Comparison of ENCODE assay signal across 21 cellular contexts in the genomic region with DNA sequence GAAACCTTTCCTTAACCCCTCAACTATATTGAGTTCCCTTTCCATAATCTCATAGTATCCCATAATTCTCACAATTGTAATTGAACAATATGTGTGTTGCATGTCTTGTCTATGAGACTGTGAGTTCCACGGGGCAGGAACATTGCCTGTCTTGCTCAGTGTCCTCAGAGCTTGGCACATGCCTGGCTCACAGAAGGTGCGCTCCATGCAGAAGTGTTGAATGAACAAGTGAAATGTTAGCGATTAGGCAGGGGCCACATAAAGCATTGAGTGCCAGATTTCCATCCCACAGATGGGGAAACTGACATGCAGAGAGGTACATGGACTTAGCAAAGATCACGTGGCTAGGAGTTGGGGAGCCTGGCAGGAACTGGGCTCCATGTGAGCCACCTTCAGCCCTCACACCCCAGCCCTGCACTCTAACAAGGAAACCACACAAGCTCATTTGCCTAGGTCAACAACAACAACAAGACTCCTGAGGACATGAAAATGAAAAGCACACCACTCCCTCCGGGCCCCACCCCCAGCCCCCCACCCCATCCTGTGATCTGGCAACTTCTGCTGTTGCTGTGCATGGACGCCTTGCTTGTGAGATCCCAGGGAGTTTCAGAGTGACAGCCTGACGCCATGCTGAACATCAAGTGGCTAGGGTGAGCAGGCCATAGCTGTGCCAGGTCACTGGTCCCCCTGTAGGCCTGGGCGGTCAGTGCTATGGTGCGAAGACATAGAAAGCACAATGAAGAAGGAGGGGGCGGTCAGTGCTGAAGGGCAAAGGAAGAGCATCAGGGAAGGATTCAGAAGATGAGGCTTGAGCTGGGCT. TPM values are rescaled to one million over a fixed set of nuclear protein-coding genes. Genes with fewer than 3 reads are reported as not detected.
DNase-seq lines count a peak whose midpoint lies in the region; ATAC-seq and TF ChIP-seq lines count a peak whose summit lies in the region.
"Had no signal": no experiment of that assay in that cellular context is flagged by ENCODE, and none has a peak within 500 bp of the region (broad histone marks: within the 10 kb centered on the region; RNA-seq: fewer than 3 reads in every experiment).

No MANE protein-coding gene starts in this region.

- no peak for DNase-seq in activated CD8-positive, alpha-beta memory T cell treated with anti-CD3 and anti-CD28 coated beads, Interleukin-2, amount 10 ng/mL, durations not matched to agents 7 days and 5 days
- DNase-seq in activated CD8-positive, alpha-beta memory T cell treated with anti-CD3 and anti-CD28 coated beads for 24 hours: no peak
- DNase-seq in central memory CD8-positive, alpha-beta T cell (ENCODE audit: low spot score in 2 of 2): no peak
- DNase-seq in HUDEP-2 (lab: John Stamatoyannopoulos, UW; ENCODE audit: unreplicated experiment in 76 of 76) (no peak), NCI-H146 treated with DMSO at 0.1 percent for 48 hours (lab: John Stamatoyannopoulos, UW; ENCODE audit: unreplicated experiment) (no peak)
- DNase-seq: activated CD4-positive, alpha-beta T cell treated with anti-CD3 and anti-CD28 coated beads for 48 hours; brain microvascular endothelial cell; COR-L47; dorsolateral prefrontal cortex; IMR-90; kidney glomerular epithelial cell; NCI-H1092; NCI-H2227 treated with DMSO at 0.1 percent for 48 hours; NK-92 treated with Interleukin-12 subunit alpha and Interleukin-12 subunit beta, amount 100 ng/mL, for 24 hours; pancreas; small intestine had no signal

- CTCF ChIA-PET in activated CD8-positive, alpha-beta memory T cell treated with anti-CD3 and anti-CD28 coated beads, Interleukin-2, amount 10 ng/mL, durations not matched to agents 7 days and 5 days (lab: Charles Lee): interaction anchor here (0.8 kb wide), 1 partner anchor 19 kb away, joined by 3 read pairs; no protein-coding TSS in a partner anchor

- H3K4me3 Mint-ChIP-seq in activated CD8-positive, alpha-beta memory T cell treated with anti-CD3 and anti-CD28 coated beads, Interleukin-2, amount 10 ng/mL, durations not matched to agents 7 days and 5 days: no peak overlapping the region
- peak overlapping the region; percentile 66 to 88 (median 76) for H3K4me3 Mint-ChIP-seq in IgD-negative memory B cell
- H3K4me3 Mint-ChIP-seq in central memory CD8-positive, alpha-beta T cell: peak overlapping the region; percentile 69
- H3K4me3 Mint-ChIP-seq: mesothelial cell of epicardium had no signal

- no peak for TF ChIP-seq CTCF in neutrophil (IDR thresholded peaks at IDR 0.05)

- ATAC-seq in activated CD8-positive, alpha-beta memory T cell treated with anti-CD3 and anti-CD28 coated beads, Interleukin-2, amount 10 ng/mL, durations not matched to agents 7 days and 5 days: no peak
- no peak for ATAC-seq in central memory CD8-positive, alpha-beta T cell (replicated peaks; ENCODE audit: extremely low read depth, poor library complexity, severe bottlenecking)
- no peak for ATAC-seq in HG02678 (IDR thresholded peaks at IDR 0.05; ENCODE audit: unreplicated experiment)
- ATAC-seq: pancreas had no signal

- H3K27me3 Mint-ChIP-seq in activated CD8-positive, alpha-beta memory T cell treated with anti-CD3 and anti-CD28 coated beads, Interleukin-2, amount 10 ng/mL, durations not matched to agents 7 days and 5 days: no peaks in the 10 kb centered on the region
- H3K27me3 Mint-ChIP-seq in IgD-negative memory B cell: no peaks in the 10 kb centered on the region
- no peaks in the 10 kb centered on the region for H3K27me3 Mint-ChIP-seq in central memory CD8-positive, alpha-beta T cell

- H3K9me3 ChIP-seq in neutrophil: no peaks in the 10 kb centered on the region
- H3K9me3 ChIP-seq: pancreas had no signal

- H3K4me1 Mint-ChIP-seq in activated CD8-positive, alpha-beta memory T cell treated with anti-CD3 and anti-CD28 coated beads, Interleukin-2, amount 10 ng/mL, durations not matched to agents 7 days and 5 days: peaks cover 87% of the 10 kb centered on the region
- H3K4me1 Mint-ChIP-seq in IgD-negative memory B cell: peaks cover 50 to 79% (median 77%) of the 10 kb centered on the region in 3 donors
- H3K4me1 Mint-ChIP-seq in central memory CD8-positive, alpha-beta T cell: peaks cover 88% of the 10 kb centered on the region
- H3K4me1 Mint-ChIP-seq: mesothelial cell of epicardium had no signal

- H3K4me1 ChIP-seq in neutrophil (ENCODE audit: control insufficient read depth in 1 of 2, insufficient read depth in 1 of 2, low read depth in 1 of 2, low read length in 1 of 2): peaks cover 86 to 88% of the 10 kb centered on the region in 2 experiments
- H3K4me1 ChIP-seq: pancreas had no signal

- H3K36me3 Mint-ChIP-seq in activated CD8-positive, alpha-beta memory T cell treated with anti-CD3 and anti-CD28 coated beads, Interleukin-2, amount 10 ng/mL, durations not matched to agents 7 days and 5 days: peaks cover 54% of the 10 kb centered on the region
- peaks cover 23% of the 10 kb centered on the region for H3K36me3 Mint-ChIP-seq in IgD-negative memory B cell
- peaks cover 44% of the 10 kb centered on the region for H3K36me3 Mint-ChIP-seq in central memory CD8-positive, alpha-beta T cell (ENCODE audit: insufficient read depth)
- H3K36me3 Mint-ChIP-seq: mesothelial cell of epicardium had no signal

- H3K27ac ChIP-seq in neutrophil: peak overlapping the region; percentile 99
- H3K27ac ChIP-seq: brain microvascular endothelial cell, dorsolateral prefrontal cortex, pancreas had no signal

- no peaks in the 10 kb centered on the region for H3K27me3 ChIP-seq in neutrophil

- peak overlapping the region in 1 of 2 experiments; percentile 14 for H3K4me3 ChIP-seq in neutrophil (ENCODE audit: low read depth in 1 of 2, low read length in 1 of 2)
- H3K4me3 ChIP-seq: dorsolateral prefrontal cortex, pancreas had no signal

- peaks cover 52% of the 10 kb centered on the region for H3K36me3 ChIP-seq in neutrophil
- H3K36me3 ChIP-seq: brain microvascular endothelial cell, pancreas had no signal

- H3K27ac Mint-ChIP-seq in activated CD8-positive, alpha-beta memory T cell treated with anti-CD3 and anti-CD28 coated beads, Interleukin-2, amount 10 ng/mL, durations not matched to agents 7 days and 5 days: peak overlapping the region; percentile 57
- peak overlapping the region; percentile 52 to 88 (median 86) for H3K27ac Mint-ChIP-seq in IgD-negative memory B cell
- H3K27ac Mint-ChIP-seq in central memory CD8-positive, alpha-beta T cell (ENCODE audit: low read depth): peak overlapping the region; percentile 94
- H3K27ac Mint-ChIP-seq: mesothelial cell of epicardium had no signal

- no peaks in the 10 kb centered on the region for H3K9me3 Mint-ChIP-seq in activated CD8-positive, alpha-beta memory T cell treated with anti-CD3 and anti-CD28 coated beads, Interleukin-2, amount 10 ng/mL, durations not matched to agents 7 days and 5 days (ENCODE audit: low read depth)
- H3K9me3 Mint-ChIP-seq in IgD-negative memory B cell: no peaks in the 10 kb centered on the region
- no peaks in the 10 kb centered on the region for H3K9me3 Mint-ChIP-seq in central memory CD8-positive, alpha-beta T cell

RNA-seq across cellular contexts. Expression of gene PIK3R5, which starts 5.0 kb away (rescaled TPM):
- 10 to 100 TPM; 48.9 to 51.2 TPM for total RNA-seq in activated CD8-positive, alpha-beta memory T cell treated with anti-CD3 and anti-CD28 coated beads, Interleukin-2, amount 10 ng/mL, durations not matched to agents 7 days and 5 days
- 30.7 TPM for polyA plus RNA-seq in IgD-negative memory B cell
- total RNA-seq: fibroblast of lung, IMR-90 had no signal
- polyA plus RNA-seq: IMR-90 had no signal
